22 cellular contexts compared by ENCODE assay signal in genomic region chr14:96434040-96434439, GRCh38.
"Had no signal": no experiment of that assay in that cellular context is flagged by ENCODE, and none has a peak within 500 bp of the region (broad histone marks: within the 10 kb centered on the region; RNA-seq: fewer than 3 reads in every experiment).

No MANE protein-coding gene starts in this region.

- H3K4me3 Mint-ChIP-seq: naive B cell, nephron had no signal

- H3K27me3 ChIP-seq: upper lobe of left lung, uterus had no signal

- H3K4me1 ChIP-seq: parathyroid adenoma, psoas muscle, upper lobe of left lung, uterus had no signal

- H3K4me3 ChIP-seq: lung, psoas muscle, skin epidermis, upper lobe of left lung, uterus had no signal

- H3K27ac ChIP-seq: parathyroid adenoma, psoas muscle, skin epidermis, upper lobe of left lung, uterus had no signal

- H3K27ac Mint-ChIP-seq: nephron had no signal

- H3K9me3 ChIP-seq: psoas muscle, upper lobe of left lung, uterus had no signal

- DNase-seq: dermis blood vessel endothelial cell; erythroblast; foreskin melanocyte; head of caudate nucleus; hippocampal formation; left colon; left ventricle myocardium superior; mesendoderm; naive B cell; occipital lobe; psoas muscle; retina; stimulated activated CD4-positive, alpha-beta T cell treated with anti-CD3 and anti-CD28 coated beads, Interleukin-2, amount 100 ng/mL, for 24 hours; stimulated activated CD4-positive, alpha-beta T cell treated with anti-CD3 and anti-CD28 coated beads, Interleukin-4, amount 100 ng/mL, for 4 hours; stimulated activated naive CD4-positive, alpha-beta T cell treated with Interleukin-2 at 50 U/mL for 16 hours; upper lobe of left lung; uterus had no signal

- ATAC-seq: left colon, left ventricle myocardium superior, psoas muscle, sciatic nerve had no signal

- H3K36me3 ChIP-seq: upper lobe of left lung, uterus had no signal

- H3K4me1 Mint-ChIP-seq: nephron had no signal
